1 cellular context compared by ENCODE assay signal in genomic region chr3:45773714-45774449, GRCh38.
A peak's percentile ranks its signal among the peaks of the same experiment; 100 is the strongest.
TF ChIP-seq lines count a peak whose summit lies in the region.

No MANE protein-coding gene starts in this region.

TF ChIP-seq in K562, 482 proteins besides CTCF, POLR2A, EP300 and RAD21:
- TF ChIP-seq ARHGAP35 (IDR thresholded peaks at IDR 0.05; ENCODE audit: partially characterized antibody) = no peak
- TF ChIP-seq NR3C1 (CRISPR knock-in tag; IDR thresholded peaks at IDR 0.05) = no peak
- peak; percentile 45; the same call in 1 of the 2 replicates for TF ChIP-seq USF1 (CRISPR knock-in tag; IDR thresholded peaks at IDR 0.05)
- peak; percentile 21; the same call in 1 of the 2 replicates for TF ChIP-seq RAD51 (IDR thresholded peaks at IDR 0.05; ENCODE audit: borderline replicate concordance, low read depth)
- peak; percentile 44 for TF ChIP-seq USF2 (CRISPR knock-in tag; IDR thresholded peaks at IDR 0.05)
- TF ChIP-seq CEBPG (CRISPR knock-in tag; IDR thresholded peaks at IDR 0.05) = no peak
- peak in 1 of 2 experiments; percentile 56; a peak in 1 of 4 replicates for TF ChIP-seq CEBPG (tag; conservative IDR thresholded peaks at IDR 0.05 in 1 of 2, IDR thresholded peaks at IDR 0.05 in 1 of 2)
- TF ChIP-seq CBFA2T3 (IDR thresholded peaks at IDR 0.05) = peak; percentile 32
- TF ChIP-seq ARID2 (IDR thresholded peaks at IDR 0.05) = no peak
- TF ChIP-seq ZNF780A (CRISPR knock-in tag; IDR thresholded peaks at IDR 0.05) = no peak
TF ChIP-seq in K562: peak in this region for 5.
